In the genomic region with DNA sequence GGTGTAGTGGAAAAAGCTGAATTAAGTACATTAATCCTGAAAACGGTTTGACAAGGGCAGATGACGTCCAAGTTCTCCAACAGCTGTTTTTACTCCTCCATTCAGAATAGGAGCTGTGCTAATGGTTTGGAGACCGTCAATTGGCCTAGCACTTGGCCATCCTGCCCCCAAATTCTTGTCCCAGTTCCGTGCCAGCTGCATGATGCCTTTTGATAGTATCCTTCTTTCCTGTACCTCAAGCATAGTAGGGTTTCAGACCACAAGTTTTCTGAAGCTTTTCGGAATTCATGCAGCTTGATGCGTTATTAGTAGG, we compare ENCODE assay signal across 1 cellular context.
TF ChIP-seq lines count a peak whose summit lies in the region.

No MANE protein-coding gene starts in this region.

TF ChIP-seq in K562, 482 proteins besides CTCF, POLR2A, EP300 and RAD21 (continued from another document and continues in another):
- 0 out of 4 replicates have a peak, but pooled peaks of 1 of the 2 experiments have one; percentile 21 for TF ChIP-seq ZNF318 (IDR thresholded peaks at IDR 0.05; ENCODE audit: borderline replicate concordance in 1 of 2, low read depth in 1 of 2)
- TF ChIP-seq AFF1 (IDR thresholded peaks at IDR 0.05; ENCODE audit: low read depth in 1 of 2, partially characterized antibody in 2 of 2): peak in 1 of 2 experiments; percentile 53
- TF ChIP-seq ZNF311 (CRISPR knock-in tag; IDR thresholded peaks at IDR 0.05): no peak
- no peak for TF ChIP-seq RFX5 (IDR thresholded peaks at IDR 0.05; ENCODE audit: low read depth, low read length)
- no peak for TF ChIP-seq HMGN3 (IDR thresholded peaks at IDR 0.05; ENCODE audit: borderline replicate concordance, extremely low read depth, insufficient read length, low read depth, low read length)
- TF ChIP-seq SMARCE1 (IDR thresholded peaks at IDR 0.05): 0 out of 2 replicates have a peak, but pooled peaks have one; percentile 10
- no peak for TF ChIP-seq ZNF121 (CRISPR knock-in tag; conservative IDR thresholded peaks at IDR 0.05)
- no peak for TF ChIP-seq STAT6 (CRISPR knock-in tag; IDR thresholded peaks at IDR 0.05)
- 0 out of 4 replicates have a peak, but pooled peaks of 1 of the 2 experiments have one; percentile 3 for TF ChIP-seq MLLT1 (IDR thresholded peaks at IDR 0.05)
- no peak for TF ChIP-seq SRSF1 (IDR thresholded peaks at IDR 0.05; ENCODE audit: low read depth, low read length)
- no peak for TF ChIP-seq SREBF2 (CRISPR knock-in tag; IDR thresholded peaks at IDR 0.05)
- no peak for TF ChIP-seq ZNF277 (CRISPR knock-in tag; IDR thresholded peaks at IDR 0.05; ENCODE audit: borderline replicate concordance)
- TF ChIP-seq SMARCA5 (IDR thresholded peaks at IDR 0.05): no peak
- TF ChIP-seq KDM5B (IDR thresholded peaks at IDR 0.05; ENCODE audit: insufficient replicate concordance, low read depth, low read length): no peak
- no peak for TF ChIP-seq ZNF436 (CRISPR knock-in tag; IDR thresholded peaks at IDR 0.05)
- TF ChIP-seq NCOA6 (IDR thresholded peaks at IDR 0.05): no peak
- 0 out of 2 replicates have a peak, but pooled peaks have one; percentile 6 for TF ChIP-seq SUPT5H (IDR thresholded peaks at IDR 0.05)
- no peak for TF ChIP-seq SAFB (IDR thresholded peaks at IDR 0.05; ENCODE audit: borderline replicate concordance, low read depth, low read length)
- no peak for TF ChIP-seq ZNF146 (CRISPR knock-in tag; IDR thresholded peaks at IDR 0.05; ENCODE audit: unreplicated experiment)
- no peak for TF ChIP-seq ZBTB33 (CRISPR knock-in tag; IDR thresholded peaks at IDR 0.05)
- no peak for TF ChIP-seq CAMTA2 (CRISPR knock-in tag; conservative IDR thresholded peaks at IDR 0.05)
- no peak for TF ChIP-seq USF1 (CRISPR knock-in tag; IDR thresholded peaks at IDR 0.05)
- no peak for TF ChIP-seq ZBTB17 (CRISPR knock-in tag; IDR thresholded peaks at IDR 0.05)
- TF ChIP-seq PML (IDR thresholded peaks at IDR 0.05; ENCODE audit: low read length): no peak
- TF ChIP-seq, protein P1, sequence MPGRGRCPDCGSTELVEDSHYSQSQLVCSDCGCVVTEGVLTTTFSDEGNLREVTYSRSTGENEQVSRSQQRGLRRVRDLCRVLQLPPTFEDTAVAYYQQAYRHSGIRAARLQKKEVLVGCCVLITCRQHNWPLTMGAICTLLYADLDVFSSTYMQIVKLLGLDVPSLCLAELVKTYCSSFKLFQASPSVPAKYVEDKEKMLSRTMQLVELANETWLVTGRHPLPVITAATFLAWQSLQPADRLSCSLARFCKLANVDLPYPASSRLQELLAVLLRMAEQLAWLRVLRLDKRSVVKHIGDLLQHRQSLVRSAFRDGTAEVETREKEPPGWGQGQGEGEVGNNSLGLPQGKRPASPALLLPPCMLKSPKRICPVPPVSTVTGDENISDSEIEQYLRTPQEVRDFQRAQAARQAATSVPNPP (IDR thresholded peaks at IDR 0.05; ENCODE audit: borderline replicate concordance, insufficient read depth, insufficient read length): no peak
- TF ChIP-seq ZSCAN29 (IDR thresholded peaks at IDR 0.05): no peak
- TF ChIP-seq ETV5 (CRISPR knock-in tag; IDR thresholded peaks at IDR 0.05; ENCODE audit: low read depth): no peak
- TF ChIP-seq RFX7 (CRISPR knock-in tag; IDR thresholded peaks at IDR 0.05): no peak
- TF ChIP-seq FOXJ2 (tag; IDR thresholded peaks at IDR 0.05): no peak
- no peak for TF ChIP-seq FIP1L1 (IDR thresholded peaks at IDR 0.05; ENCODE audit: low read depth, low read length, poor library complexity, severe bottlenecking)
- TF ChIP-seq, protein P2, sequence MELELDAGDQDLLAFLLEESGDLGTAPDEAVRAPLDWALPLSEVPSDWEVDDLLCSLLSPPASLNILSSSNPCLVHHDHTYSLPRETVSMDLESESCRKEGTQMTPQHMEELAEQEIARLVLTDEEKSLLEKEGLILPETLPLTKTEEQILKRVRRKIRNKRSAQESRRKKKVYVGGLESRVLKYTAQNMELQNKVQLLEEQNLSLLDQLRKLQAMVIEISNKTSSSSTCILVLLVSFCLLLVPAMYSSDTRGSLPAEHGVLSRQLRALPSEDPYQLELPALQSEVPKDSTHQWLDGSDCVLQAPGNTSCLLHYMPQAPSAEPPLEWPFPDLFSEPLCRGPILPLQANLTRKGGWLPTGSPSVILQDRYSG (tag; conservative IDR thresholded peaks at IDR 0.05; ENCODE audit: low read depth): 0 out of 2 replicates have a peak, but pooled peaks have one; percentile 14
- no peak for TF ChIP-seq ZNF232 (CRISPR knock-in tag; IDR thresholded peaks at IDR 0.05)
